In genomic region chr3:42601898-42602581, GRCh38 we compare ENCODE assay signal across 8 cellular contexts. TPM values are rescaled to one million over a fixed set of nuclear protein-coding genes. Genes with fewer than 3 reads are reported as not detected.
A peak's percentile ranks its signal among the peaks of the same experiment; 100 is the strongest.
DNase-seq lines count a peak whose midpoint lies in the region; ATAC-seq, FAIRE-seq and TF ChIP-seq lines count a peak whose summit lies in the region.

No MANE protein-coding gene starts in this region.

- no peak overlapping the region for H3K18ac ChIP-seq in mesendoderm (ENCODE audit: low read length)

- H3K79me2 ChIP-seq in mesendoderm (ENCODE audit: control insufficient read depth, insufficient read depth, low read length): peaks cover 49% of the 10 kb centered on the region

- peak overlapping the region; percentile 65 for H3K4me2 ChIP-seq in mesendoderm (ENCODE audit: low read length)

- peak; percentile 1 for TF ChIP-seq CTCF in D721Med (IDR thresholded peaks at IDR 0.05; ENCODE audit: insufficient read depth, missing control alignments)

- no peak overlapping the region for H2AK5ac ChIP-seq in mesendoderm (ENCODE audit: low read length)

- H2BK120ac ChIP-seq in mesendoderm (ENCODE audit: low read depth, low read length): no peak overlapping the region

- no peaks in the 10 kb centered on the region for H3K27me3 ChIP-seq in mesendoderm (ENCODE audit: insufficient read depth, low read length, poor library complexity)

- H3K4me1 ChIP-seq in mesendoderm (ENCODE audit: control insufficient read depth, low read depth, low read length): peaks cover 3% of the 10 kb centered on the region

- peak overlapping the region; percentile 27 for H3K4me3 ChIP-seq in mesendoderm (ENCODE audit: low read length)

- no peak overlapping the region for H3K23ac ChIP-seq in mesendoderm (ENCODE audit: low read length)

- no peak overlapping the region for H4K5ac ChIP-seq in mesendoderm (ENCODE audit: low read length)

- H3K36me3 ChIP-seq in mesendoderm (ENCODE audit: control insufficient read depth, insufficient read depth, low read length): no peaks in the 10 kb centered on the region

- peak overlapping the region; percentile 65 for H3K56ac ChIP-seq in mesendoderm (ENCODE audit: low read length)

- H4K8ac ChIP-seq in mesendoderm (ENCODE audit: low read depth, low read length): no peak overlapping the region

- no CpG with 5 or more reads among the region's 9 CpGs for WGBS in mesendoderm (ENCODE audit: extremely low coverage, insufficient coverage, low lambda C conversion rate)

- no peak overlapping the region for H2BK15ac ChIP-seq in mesendoderm (replicated peaks; ENCODE audit: low read depth)

- peaks cover 2% of the 10 kb centered on the region for H3K79me1 ChIP-seq in mesendoderm (ENCODE audit: low read length)

- DNase-seq in D721Med (ENCODE audit: insufficient read length, low spot score) (no peak), Kasumi-1 (lab: John Stamatoyannopoulos, UW) (peak; percentile 72 to 80), astrocyte of the hippocampus (ENCODE audit: low read depth, low spot score) (peak; percentile 18), mesendoderm (peak; percentile 38), superior temporal gyrus (ENCODE audit: extremely low spot score) (no peak), cerebellar nuclear complex (lab: John Stamatoyannopoulos, UW) (no peak), CD1c-positive myeloid dendritic cell (ENCODE audit: extremely low spot score) (no peak)

- no peak overlapping the region for H3K27ac ChIP-seq in mesendoderm (ENCODE audit: low read depth, low read length)

- ATAC-seq in HG02759 (IDR thresholded peaks at IDR 0.05; ENCODE audit: unreplicated experiment): no peak

- no peak for FAIRE-seq in D721Med (lab: Jason Lieb, UNC)

- H3K9ac ChIP-seq in mesendoderm (ENCODE audit: low read length): peak overlapping the region; percentile 96

- H3K4ac ChIP-seq in mesendoderm (ENCODE audit: low read depth, low read length): no peak overlapping the region

- H2BK5ac ChIP-seq in mesendoderm (ENCODE audit: low read length): no peak overlapping the region

RNA-seq across cellular contexts. Expression of gene NKTR, which starts 1.6 kb away (rescaled TPM):
- polyA plus RNA-seq in mesendoderm (2013, experiment 1 of 2): 30.9 TPM
- polyA plus RNA-seq in mesendoderm (2013, experiment 2 of 2): 31.8 TPM

RNA-seq across cellular contexts. Expression of gene SS18L2, which starts 11.4 kb away (rescaled TPM):
- 98.5 TPM for polyA plus RNA-seq in mesendoderm (2013, experiment 1 of 2)
- polyA plus RNA-seq in mesendoderm (2013, experiment 2 of 2): 94.4 TPM

RNA-seq across cellular contexts. Expression of gene SEC22C, which starts 20.3 kb away (rescaled TPM):
- polyA plus RNA-seq in mesendoderm (2013, experiment 1 of 2): 23.5 TPM
- 24.1 TPM for polyA plus RNA-seq in mesendoderm (2013, experiment 2 of 2)

RNA-seq across cellular contexts. Expression of gene ZBTB47, which starts 51.5 kb away (rescaled TPM):
- polyA plus RNA-seq in mesendoderm (2013, experiment 1 of 2): 1.2 TPM
- polyA plus RNA-seq in mesendoderm (2013, experiment 2 of 2): 1.2 TPM

Comparison
In these comparisons a context has a peak if more than half of its experiments do, and no peak if none do; other contexts are left out.
1. DNase-seq: peak in Kasumi-1 (2 of 2), astrocyte of the hippocampus (single experiment) and mesendoderm (single experiment); none in D721Med (single experiment), superior temporal gyrus (single experiment), cerebellar nuclear complex (0 of 2) and CD1c-positive myeloid dendritic cell (single experiment).